Comparison of ENCODE assay signal across 10 cellular contexts in the genomic region with DNA sequence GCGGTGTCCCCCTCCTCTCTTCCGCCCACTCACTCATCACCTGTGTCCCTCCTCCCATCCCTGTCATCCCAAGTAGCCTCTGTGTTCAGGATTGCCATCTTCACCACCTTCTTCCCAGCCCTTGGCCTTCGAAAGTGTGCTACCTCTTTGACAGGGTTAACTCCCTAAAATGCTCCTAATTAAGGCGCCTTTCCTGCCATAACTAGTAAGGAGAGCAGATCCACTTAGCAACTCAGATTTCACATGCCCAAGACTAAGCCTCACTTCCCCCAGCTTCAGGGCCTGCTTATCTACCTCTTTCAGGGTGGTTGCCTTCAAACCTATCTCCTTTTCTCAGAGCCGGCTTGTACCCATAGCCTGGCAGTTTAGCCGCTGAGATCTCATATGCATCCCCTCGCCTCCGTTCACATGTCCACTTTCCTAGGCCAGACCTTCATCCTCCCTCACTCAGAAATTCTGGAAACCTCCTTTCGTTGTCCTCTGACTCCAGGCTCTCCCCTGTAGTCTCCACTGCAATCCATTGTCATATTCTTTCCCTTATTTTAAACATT. TPM values are rescaled to one million over a fixed set of nuclear protein-coding genes. Genes with fewer than 3 reads are reported as not detected.
DNase-seq lines count a peak whose midpoint lies in the region; ATAC-seq and TF ChIP-seq lines count a peak whose summit lies in the region.
"Had no signal": no experiment of that assay in that cellular context is flagged by ENCODE, and none has a peak within 500 bp of the region (broad histone marks: within the 10 kb centered on the region; RNA-seq: fewer than 3 reads in every experiment).

No MANE protein-coding gene starts in this region.

- TF ChIP-seq POLR2A in testis (IDR thresholded peaks at IDR 0.05) = no peak

- ATAC-seq in activated CD8-positive, alpha-beta memory T cell treated with anti-CD3 and anti-CD28 coated beads, Interleukin-2, amount 10 ng/mL, durations not matched to agents 7 days and 5 days = no peak
- no peak for ATAC-seq in lower lobe of right lung

- H3K4me1 ChIP-seq in lower lobe of right lung (peaks cover 25% of the 10 kb centered on the region), testis (peaks cover 9% of the 10 kb centered on the region)

- WGBS in testis, 2 donors = 54 to 65% methylated on average over 8 to 9 of the region's 9 CpGs

- peaks cover 5% of the 10 kb centered on the region for H3K27me3 ChIP-seq in lower lobe of right lung (ENCODE audit: low read depth)
- H3K27me3 ChIP-seq in testis = no peaks in the 10 kb centered on the region
- H3K27me3 ChIP-seq: MG63 had no signal

- TF ChIP-seq CTCF in brain (conservative IDR thresholded peaks at IDR 0.05) (no peak), lower lobe of right lung (IDR thresholded peaks at IDR 0.05) (no peak), testis (IDR thresholded peaks at IDR 0.05) (no peak)

- H3K36me3 ChIP-seq in lower lobe of right lung = no peaks in the 10 kb centered on the region
- H3K36me3 ChIP-seq in testis (ENCODE audit: low read depth, missing control alignments) = no peaks in the 10 kb centered on the region

- peaks cover 57% of the 10 kb centered on the region for H3K27me3 Mint-ChIP-seq in activated CD8-positive, alpha-beta memory T cell treated with anti-CD3 and anti-CD28 coated beads, Interleukin-2, amount 10 ng/mL, durations not matched to agents 7 days and 5 days
- peaks cover 9% of the 10 kb centered on the region for H3K27me3 Mint-ChIP-seq in brain

- peaks cover 4% of the 10 kb centered on the region for H3K36me3 Mint-ChIP-seq in activated CD8-positive, alpha-beta memory T cell treated with anti-CD3 and anti-CD28 coated beads, Interleukin-2, amount 10 ng/mL, durations not matched to agents 7 days and 5 days
- H3K36me3 Mint-ChIP-seq in brain = no peaks in the 10 kb centered on the region

- no peak overlapping the region for H3K27ac Mint-ChIP-seq in activated CD8-positive, alpha-beta memory T cell treated with anti-CD3 and anti-CD28 coated beads, Interleukin-2, amount 10 ng/mL, durations not matched to agents 7 days and 5 days
- peak overlapping the region; percentile 1 to 74 (median 63) for H3K27ac Mint-ChIP-seq in brain

- no peaks in the 10 kb centered on the region for H3K9me3 ChIP-seq in lower lobe of right lung
- no peaks in the 10 kb centered on the region for H3K9me3 ChIP-seq in testis

- no peak for DNase-seq in activated CD8-positive, alpha-beta memory T cell treated with anti-CD3 and anti-CD28 coated beads, Interleukin-2, amount 10 ng/mL, durations not matched to agents 7 days and 5 days
- no peak for DNase-seq in activated CD8-positive, alpha-beta memory T cell treated with anti-CD3 and anti-CD28 coated beads, Interleukin-2, amount 50 U/mL, for 4 hours
- DNase-seq in lower lobe of right lung (no peak), testis (no peak), islet precursor cell (no peak), NCI-H510A (lab: John Stamatoyannopoulos, UW) (no peak), ecto neural progenitor cell (ENCODE audit: low spot score) (no peak)
- DNase-seq: activated CD4-positive, CD25-positive, alpha-beta regulatory T cell treated with anti-CD3 and anti-CD28 coated beads, Interleukin-2, amount 50 U/mL, for 72 hours; MG63 had no signal

- H3K27ac ChIP-seq in lower lobe of right lung = peak overlapping the region; percentile 88
- peak overlapping the region; percentile 87 to 88 for H3K27ac ChIP-seq in testis

- H3K4me1 Mint-ChIP-seq in activated CD8-positive, alpha-beta memory T cell treated with anti-CD3 and anti-CD28 coated beads, Interleukin-2, amount 10 ng/mL, durations not matched to agents 7 days and 5 days = peaks cover 10% of the 10 kb centered on the region
- peaks cover 43% of the 10 kb centered on the region for H3K4me1 Mint-ChIP-seq in brain

- peak overlapping the region; percentile 79 for H3K4me3 ChIP-seq in lower lobe of right lung
- H3K4me3 ChIP-seq in testis = peak overlapping the region in 1 of 2 donors; percentile 86

- H3K4me3 Mint-ChIP-seq in activated CD8-positive, alpha-beta memory T cell treated with anti-CD3 and anti-CD28 coated beads, Interleukin-2, amount 10 ng/mL, durations not matched to agents 7 days and 5 days = peak overlapping the region; percentile 14
- H3K4me3 Mint-ChIP-seq in brain = peak overlapping the region; percentile 72 to 86 (median 80)

- intact Hi-C loops in lower lobe of right lung (cut with DNase I) (no loop called here), testis (cut with DNase I; ENCODE audit: low total_unique reads) (no loop called here)

- peaks cover 2% of the 10 kb centered on the region for H3K9me3 Mint-ChIP-seq in activated CD8-positive, alpha-beta memory T cell treated with anti-CD3 and anti-CD28 coated beads, Interleukin-2, amount 10 ng/mL, durations not matched to agents 7 days and 5 days (ENCODE audit: low read depth)
- H3K9me3 Mint-ChIP-seq in brain = peaks cover 0 to 8% (median 2%) of the 10 kb centered on the region in 5 experiments

- CTCF ChIA-PET in activated CD8-positive, alpha-beta memory T cell treated with anti-CD3 and anti-CD28 coated beads, Interleukin-2, amount 10 ng/mL, durations not matched to agents 7 days and 5 days (lab: Charles Lee) = no interaction called here

RNA-seq across cellular contexts. Expression of a gene that starts 1.0 kb away (rescaled TPM):
- 1 to 10 TPM in 1 of 2 experiments, under 1 TPM in 1; 0.16 to 1.3 TPM for total RNA-seq in activated CD8-positive, alpha-beta memory T cell treated with anti-CD3 and anti-CD28 coated beads, Interleukin-2, amount 10 ng/mL, durations not matched to agents 7 days and 5 days
- polyA plus RNA-seq in brain (ENCODE audit: insufficient read depth, low read depth, low replicate concordance) (22.5 TPM), testis (ENCODE audit: insufficient read depth, low read depth, low replicate concordance) (122 TPM)
- total RNA-seq in lower lobe of right lung (233 TPM), testis (10 to 100 TPM; 35.0 to 73.8 TPM)

Comparison
In these comparisons a context has a peak if more than half of its experiments do, and no peak if none do; other contexts are left out.
1. RNA of a gene that starts 1.0 kb away (total RNA-seq): 233 TPM in lower lobe of right lung (single experiment) and 35.0 to 73.8 TPM in testis; 0.16 to 1.3 TPM in activated CD8-positive, alpha-beta memory T cell treated with anti-CD3 and anti-CD28 coated beads, Interleukin-2, amount 10 ng/mL, durations not matched to agents 7 days and 5 days; every median in the first group is over 10 times any median in the second.